16 cellular contexts compared by ENCODE assay signal in the genomic region with DNA sequence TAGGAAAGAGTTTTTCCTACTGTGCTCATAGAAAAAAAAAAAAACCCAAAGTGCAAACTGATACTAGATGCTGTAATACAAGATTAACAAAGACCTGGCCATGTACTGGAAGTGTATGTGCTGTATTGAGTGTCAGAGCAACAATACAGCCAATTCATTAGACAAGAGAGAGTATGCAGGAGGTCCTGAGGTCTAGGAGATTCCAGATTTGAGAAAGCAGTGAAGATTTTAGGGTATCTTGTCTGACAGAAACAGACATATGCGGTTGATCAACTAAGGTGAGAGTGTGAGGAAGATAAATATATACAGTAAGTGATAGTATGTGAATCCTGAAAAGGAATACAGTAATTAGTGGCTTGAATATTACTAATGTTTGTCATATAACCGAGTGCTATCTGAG. TPM values are rescaled to one million over a fixed set of nuclear protein-coding genes. Genes with fewer than 3 reads are reported as not detected.
DNase-seq lines count a peak whose midpoint lies in the region; ATAC-seq, FAIRE-seq and TF ChIP-seq lines count a peak whose summit lies in the region.
"Had no signal": no experiment of that assay in that cellular context is flagged by ENCODE, and none has a peak within 500 bp of the region (broad histone marks: within the 10 kb centered on the region; RNA-seq: fewer than 3 reads in every experiment).

No MANE protein-coding gene starts in this region.

- H3K27me3 Mint-ChIP-seq in CD4-positive, alpha-beta memory T cell, result no peaks in the 10 kb centered on the region
- H3K27me3 Mint-ChIP-seq in T-helper 1 cell treated with Interleukin-12 subunit alpha and Interleukin-12 subunit beta and Interleukin-4 antibody, amounts not matched to agents 30 μg/mL and 1 μg/mL, for 36 hours (ENCODE audit: low read depth), result no peaks in the 10 kb centered on the region
- no peaks in the 10 kb centered on the region for H3K27me3 Mint-ChIP-seq in memory B cell

- H3K27ac Mint-ChIP-seq in CD4-positive, alpha-beta memory T cell, result peak overlapping the region; percentile 57 to 98 (median 93)
- peak overlapping the region; percentile 95 for H3K27ac Mint-ChIP-seq in T-helper 1 cell treated with Interleukin-12 subunit alpha and Interleukin-12 subunit beta and Interleukin-4 antibody, amounts not matched to agents 30 μg/mL and 1 μg/mL, for 36 hours
- H3K27ac Mint-ChIP-seq in memory B cell, result peak overlapping the region; percentile 89

- peaks cover 11 to 56% (median 22%) of the 10 kb centered on the region in 4 donors for H3K4me1 Mint-ChIP-seq in CD4-positive, alpha-beta memory T cell
- H3K4me1 Mint-ChIP-seq in T-helper 1 cell treated with Interleukin-12 subunit alpha and Interleukin-12 subunit beta and Interleukin-4 antibody, amounts not matched to agents 30 μg/mL and 1 μg/mL, for 36 hours (ENCODE audit: low read depth), result peaks cover 30% of the 10 kb centered on the region
- peaks cover 19% of the 10 kb centered on the region for H3K4me1 Mint-ChIP-seq in memory B cell

- intact Hi-C loops in CD4-positive, alpha-beta memory T cell (cut with micrococcal nuclease), result loop anchor here (1.0 to 10.0 kb wide), 6 partner anchors 9 to 1253 kb away; a partner anchor contains a TSS

- H3K27me3 ChIP-seq in CD4-positive, alpha-beta memory T cell (ENCODE audit: insufficient read depth, low read length), result no peaks in the 10 kb centered on the region
- H3K27me3 ChIP-seq: esophagus muscularis mucosa, SJCRH30 had no signal

- CTCF ChIA-PET in CD4-positive, alpha-beta memory T cell (lab: Charles Lee; ENCODE audit: partially characterized antibody), result interaction anchor here (1.0 to 2.2 kb wide), 2 partner anchors 41 to 66 kb away, joined by 3 to 7 read pairs; no protein-coding TSS in a partner anchor

- H3K9me3 ChIP-seq in CD4-positive, alpha-beta memory T cell (ENCODE audit: control insufficient read depth in 1 of 2, low read length in 2 of 2), result no peaks in the 10 kb centered on the region
- H3K9me3 ChIP-seq: esophagus muscularis mucosa, mucosa of descending colon, pancreas, SJCRH30 had no signal

- POLR2A ChIA-PET in CD4-positive, alpha-beta memory T cell (lab: Charles Lee; ENCODE audit: partially characterized antibody), result interaction anchor here (0.8 to 5.1 kb wide), 16 partner anchors 8 to 219 kb away, joined by 3 to 34 read pairs (median 7); a partner anchor contains a TSS

- ATAC-seq in GM18520 (IDR thresholded peaks at IDR 0.05; ENCODE audit: unreplicated experiment), result peak; percentile 24
- no peak for ATAC-seq in memory B cell (ENCODE audit: low read depth)
- no peak for ATAC-seq in HG03039 (IDR thresholded peaks at IDR 0.05; ENCODE audit: unreplicated experiment)
- ATAC-seq: pancreas had no signal

- peak overlapping the region; percentile 6 to 45 for H3K4me3 ChIP-seq in CD4-positive, alpha-beta memory T cell (ENCODE audit: low read length in 2 of 2)
- H3K4me3 ChIP-seq: esophagus muscularis mucosa, mucosa of descending colon, pancreas, SJCRH30 had no signal

- peaks cover 0 to 38% of the 10 kb centered on the region in 2 donors for H3K36me3 Mint-ChIP-seq in CD4-positive, alpha-beta memory T cell
- H3K36me3 Mint-ChIP-seq in T-helper 1 cell treated with Interleukin-12 subunit alpha and Interleukin-12 subunit beta and Interleukin-4 antibody, amounts not matched to agents 30 μg/mL and 1 μg/mL, for 36 hours (ENCODE audit: low read depth), result peaks cover 25% of the 10 kb centered on the region
- peaks cover 3% of the 10 kb centered on the region for H3K36me3 Mint-ChIP-seq in memory B cell

- DNase-seq in CD4-positive, alpha-beta memory T cell, result no peak
- DNase-seq in memory B cell (ENCODE audit: low spot score in 2 of 2) (no peak), T-helper 9 cell (no peak), GM12892 (ENCODE audit: insufficient read length) (no peak)
- DNase-seq: activated CD8-positive, alpha-beta memory T cell treated with anti-CD3 and anti-CD28 coated beads, Interleukin-2, amount 50 U/mL, for 48 hours; C1 segment of cervical spinal cord; EL; head of caudate nucleus; mucosa of descending colon; pancreas had no signal

- no peak for FAIRE-seq in GM12892 (lab: Jason Lieb, UNC)
- FAIRE-seq: keratinocyte, pancreas had no signal

- peak overlapping the region; percentile 76 for H3K27ac ChIP-seq in CD4-positive, alpha-beta memory T cell (ENCODE audit: low read depth, low read length)
- H3K27ac ChIP-seq: esophagus muscularis mucosa, pancreas, SJCRH30 had no signal

- H3K4me3 Mint-ChIP-seq in CD4-positive, alpha-beta memory T cell, result peak overlapping the region; percentile 83 to 98 (median 95)
- peak overlapping the region; percentile 98 for H3K4me3 Mint-ChIP-seq in T-helper 1 cell treated with Interleukin-12 subunit alpha and Interleukin-12 subunit beta and Interleukin-4 antibody, amounts not matched to agents 30 μg/mL and 1 μg/mL, for 36 hours
- peak overlapping the region; percentile 97 for H3K4me3 Mint-ChIP-seq in memory B cell

- no peaks in the 10 kb centered on the region for H3K36me3 ChIP-seq in CD4-positive, alpha-beta memory T cell (ENCODE audit: insufficient read depth, low read length)
- H3K36me3 ChIP-seq: esophagus muscularis mucosa, pancreas, SJCRH30 had no signal

- H3K4me1 ChIP-seq in CD4-positive, alpha-beta memory T cell (ENCODE audit: insufficient read depth, low read length), result peaks cover 54% of the 10 kb centered on the region
- H3K4me1 ChIP-seq: esophagus muscularis mucosa, pancreas, SJCRH30 had no signal

- TF ChIP-seq POLR2A in GM12892 (IDR thresholded peaks at IDR 0.05; ENCODE audit: low read depth, low read length), result no peak

- no peaks in the 10 kb centered on the region for H3K9me3 Mint-ChIP-seq in CD4-positive, alpha-beta memory T cell
- no peaks in the 10 kb centered on the region for H3K9me3 Mint-ChIP-seq in T-helper 1 cell treated with Interleukin-12 subunit alpha and Interleukin-12 subunit beta and Interleukin-4 antibody, amounts not matched to agents 30 μg/mL and 1 μg/mL, for 36 hours
- H3K9me3 Mint-ChIP-seq in memory B cell, result no peaks in the 10 kb centered on the region

RNA-seq across cellular contexts. Expression of a gene that starts 3.0 kb away (rescaled TPM):
- total RNA-seq in CD4-positive, alpha-beta memory T cell, result 10 to 100 TPM; 89.0 to 89.6 TPM
- polyA plus RNA-seq in CD4-positive, alpha-beta memory T cell, result 1 to 10 TPM; 8.4 to 9.7 TPM
- polyA plus RNA-seq in GM12892 (2012; ENCODE audit: missing spikeins), result 5.4 TPM
- polyA plus RNA-seq: keratinocyte had no signal
